Comparison of ENCODE assay signal across 8 cellular contexts in genomic region chr3:31550452-31551251, GRCh38. TPM values are rescaled to one million over a fixed set of nuclear protein-coding genes. Genes with fewer than 3 reads are reported as not detected.
A peak's percentile ranks its signal among the peaks of the same experiment; 100 is the strongest.
DNase-seq lines count a peak whose midpoint lies in the region; ATAC-seq and TF ChIP-seq lines count a peak whose summit lies in the region.

No MANE protein-coding gene starts in this region.

- H3K4me1 ChIP-seq in CD4-positive, alpha-beta memory T cell (ENCODE audit: insufficient read depth, low read length): peaks cover 84% of the 10 kb centered on the region
- H3K4me1 ChIP-seq in GM23248 (ENCODE audit: insufficient read depth): peaks cover 13% of the 10 kb centered on the region; the same call in 1 of the 2 replicates
- peaks cover 8% of the 10 kb centered on the region for H3K4me1 ChIP-seq in fibroblast of lung (ENCODE audit: control insufficient read depth, extremely low read depth, insufficient read depth, low read length)

- H4K20me1 ChIP-seq in GM23248 (ENCODE audit: insufficient read depth): peaks cover 4% of the 10 kb centered on the region; the same call in 1 of the 2 replicates
- peaks cover 50% of the 10 kb centered on the region for H4K20me1 ChIP-seq in SU-DHL-6 (ENCODE audit: low read depth, low read length)
- H4K20me1 ChIP-seq in fibroblast of lung (ENCODE audit: control insufficient read depth, extremely low read depth, insufficient read depth, low read length): peaks cover 4% of the 10 kb centered on the region

- DNase-seq in CD4-positive, alpha-beta memory T cell: peak in 4 of 5 donors; percentile 28 to 40 (median 37)
- DNase-seq in GM23248 (peak; percentile 57), fibroblast of lung (ENCODE audit: low read depth in 2 of 2) (peak; percentile 20 to 40), osteocyte (ENCODE audit: extremely low spot score, unreplicated experiment) (no peak), HuH-7.5 (ENCODE audit: low spot score) (no peak)
- no peak for DNase-seq in activated T-cell treated with anti-CD3 and anti-CD28 coated beads, Interleukin-2, amount 50 U/mL, for 1 hour

- CTCF ChIA-PET in CD4-positive, alpha-beta memory T cell (lab: Charles Lee; ENCODE audit: partially characterized antibody): interaction anchor here (0.8 to 1.7 kb wide), 18 partner anchors 9 to 780 kb away, joined by 3 to 14 read pairs (median 4); partner anchors contain the start of gene STT3B

- no peaks in the 10 kb centered on the region for H3K36me3 ChIP-seq in CD4-positive, alpha-beta memory T cell (ENCODE audit: insufficient read depth, low read length)
- H3K36me3 ChIP-seq in GM23248 (ENCODE audit: low read depth) (no peaks in the 10 kb centered on the region), SU-DHL-6 (ENCODE audit: low read length) (0 out of 2 replicates have a peak, but pooled peaks cover 2% of the 10 kb centered on the region), fibroblast of lung (ENCODE audit: control insufficient read depth, insufficient read depth, low read length) (no peaks in the 10 kb centered on the region)

- peak; percentile 80 for TF ChIP-seq CTCF in SU-DHL-6 (IDR thresholded peaks at IDR 0.05; ENCODE audit: insufficient read depth, low read length, poor library complexity, severe bottlenecking)
- peak; percentile 59 to 64 for TF ChIP-seq CTCF in fibroblast of lung (conservative IDR thresholded peaks at IDR 0.05 in 1 of 2, IDR thresholded peaks at IDR 0.05 in 1 of 2; ENCODE audit: low read depth in 1 of 2, low read length in 2 of 2)
- TF ChIP-seq CTCF in osteocyte (IDR thresholded peaks at IDR 0.05): peak; percentile 78

- H3K9me3 Mint-ChIP-seq in CD4-positive, alpha-beta memory T cell: peaks cover 0 to 6% (median 0%) of the 10 kb centered on the region in 8 donors
- H3K9me3 Mint-ChIP-seq in osteocyte (ENCODE audit: unreplicated experiment): no peaks in the 10 kb centered on the region

- in situ Hi-C loops in GM23248 (cut with MboI): no loop called here

- intact Hi-C loops in CD4-positive, alpha-beta memory T cell (cut with micrococcal nuclease): loop anchor here (1.0 to 10.0 kb wide), 7 partner anchors 16 to 782 kb away; partner anchors contain the start of gene STT3B

- no peak overlapping the region for H3K4me3 ChIP-seq in CD4-positive, alpha-beta memory T cell (ENCODE audit: low read length in 2 of 2)
- H3K4me3 ChIP-seq in GM23248 (no peak overlapping the region), SU-DHL-6 (ENCODE audit: insufficient read depth, low read length, poor library complexity, severe bottlenecking) (no peak overlapping the region), fibroblast of lung (replicated peaks in 1 of 4; ENCODE audit: control extremely low read depth in 1 of 4, insufficient read depth in 1 of 4, low read depth in 3 of 4, low read length in 4 of 4) (no peak overlapping the region)

- no peaks in the 10 kb centered on the region for H3K27me3 ChIP-seq in CD4-positive, alpha-beta memory T cell (ENCODE audit: insufficient read depth, low read length)
- no peaks in the 10 kb centered on the region for H3K27me3 ChIP-seq in GM23248 (replicated peaks; ENCODE audit: insufficient read depth)
- H3K27me3 ChIP-seq in SU-DHL-6 (ENCODE audit: low read length): no peaks in the 10 kb centered on the region
- H3K27me3 ChIP-seq in fibroblast of lung (ENCODE audit: control insufficient read depth, insufficient read depth, low read length): no peaks in the 10 kb centered on the region

- 5 to 9% methylated on average over 2 of the region's 2 CpGs for WGBS in GM23248 (ENCODE audit: low coverage in 1 of 2, low lambda C conversion rate in 2 of 2, missing lambda C conversion rate in 2 of 2), 2 experiments

- peak overlapping the region; percentile 6 to 66 (median 46) for H3K4me3 Mint-ChIP-seq in CD4-positive, alpha-beta memory T cell
- H3K4me3 Mint-ChIP-seq in osteocyte (ENCODE audit: unreplicated experiment): no peak overlapping the region

- no peak overlapping the region for H3K9ac ChIP-seq in GM23248
- H3K9ac ChIP-seq in SU-DHL-6 (ENCODE audit: low read length): no peak overlapping the region
- no peak overlapping the region for H3K9ac ChIP-seq in fibroblast of lung (ENCODE audit: insufficient read depth, low read length)

- H3K9me3 ChIP-seq in CD4-positive, alpha-beta memory T cell (ENCODE audit: control insufficient read depth in 1 of 2, low read length in 2 of 2): no peaks in the 10 kb centered on the region
- H3K9me3 ChIP-seq in GM23248 (ENCODE audit: low read depth) (no peaks in the 10 kb centered on the region), SU-DHL-6 (ENCODE audit: insufficient read depth, low read length) (no peaks in the 10 kb centered on the region; the same call in 1 of the 2 replicates), fibroblast of lung (ENCODE audit: control insufficient read depth, insufficient read depth, low read depth, low read length) (no peaks in the 10 kb centered on the region)

- no peak overlapping the region for H2AFZ ChIP-seq in GM23248
- H2AFZ ChIP-seq in SU-DHL-6 (ENCODE audit: low read depth, low read length, severe bottlenecking): no peak overlapping the region
- no peak overlapping the region for H2AFZ ChIP-seq in fibroblast of lung (ENCODE audit: low read length)

- H3K9me2 ChIP-seq in GM23248 (ENCODE audit: insufficient read depth) (no peaks in the 10 kb centered on the region), SU-DHL-6 (replicated peaks; ENCODE audit: insufficient read depth, low read length) (no peaks in the 10 kb centered on the region)

- H3K36me3 Mint-ChIP-seq in CD4-positive, alpha-beta memory T cell: peaks cover 5 to 12% of the 10 kb centered on the region in 2 donors
- no peaks in the 10 kb centered on the region for H3K36me3 Mint-ChIP-seq in osteocyte (ENCODE audit: unreplicated experiment)

- peaks cover 68 to 93% (median 81%) of the 10 kb centered on the region in 4 donors for H3K4me1 Mint-ChIP-seq in CD4-positive, alpha-beta memory T cell
- H3K4me1 Mint-ChIP-seq in osteocyte (ENCODE audit: unreplicated experiment): peaks cover 38% of the 10 kb centered on the region

- peaks cover 100% of the 10 kb centered on the region for H3K79me2 ChIP-seq in GM23248 (ENCODE audit: insufficient read depth)
- peaks cover 99% of the 10 kb centered on the region for H3K79me2 ChIP-seq in SU-DHL-6 (ENCODE audit: insufficient read depth, low read length)
- peaks cover 90% of the 10 kb centered on the region for H3K79me2 ChIP-seq in fibroblast of lung (ENCODE audit: control insufficient read depth, insufficient read depth, low read length)

- H3F3A ChIP-seq in GM23248 (ENCODE audit: insufficient read depth) (no peaks in the 10 kb centered on the region), SU-DHL-6 (ENCODE audit: insufficient read depth) (peaks cover 14% of the 10 kb centered on the region; the same call in 1 of the 2 replicates)

- POLR2A ChIA-PET in CD4-positive, alpha-beta memory T cell (lab: Charles Lee; ENCODE audit: partially characterized antibody): interaction anchor here (1.1 to 2.9 kb wide), 2 partner anchors 18 to 88 kb away, joined by 3 to 33 read pairs; partner anchors contain the start of gene STT3B

- ATAC-seq in HG03565 (IDR thresholded peaks at IDR 0.05; ENCODE audit: unreplicated experiment): no peak

- H3K27ac Mint-ChIP-seq in CD4-positive, alpha-beta memory T cell: peak overlapping the region in 4 of 7 donors; percentile 37 to 85 (median 43)
- peak overlapping the region; percentile 8 for H3K27ac Mint-ChIP-seq in osteocyte (ENCODE audit: unreplicated experiment)

- H3K27me3 Mint-ChIP-seq in CD4-positive, alpha-beta memory T cell: no peaks in the 10 kb centered on the region
- H3K27me3 Mint-ChIP-seq in osteocyte (ENCODE audit: unreplicated experiment): no peaks in the 10 kb centered on the region

- H3K27ac ChIP-seq in CD4-positive, alpha-beta memory T cell (ENCODE audit: low read depth, low read length): no peak overlapping the region
- no peak overlapping the region for H3K27ac ChIP-seq in GM23248
- H3K27ac ChIP-seq in SU-DHL-6 (ENCODE audit: low read depth, low read length): no peak overlapping the region
- no peak overlapping the region for H3K27ac ChIP-seq in fibroblast of lung (ENCODE audit: insufficient read depth, low read length)

- H3K4me2 ChIP-seq in GM23248 (ENCODE audit: unreplicated experiment) (no peak overlapping the region), SU-DHL-6 (ENCODE audit: low read depth, low read length, poor library complexity, severe bottlenecking) (no peak overlapping the region), fibroblast of lung (ENCODE audit: extremely low read depth, insufficient read depth, low read length) (no peak overlapping the region)

RNA-seq across cellular contexts. Expression of gene STT3B, which starts 17.9 kb away (rescaled TPM):
- total RNA-seq in CD4-positive, alpha-beta memory T cell: 100 to 1,000 TPM; 145 to 154 TPM
- 100 to 1,000 TPM; 165 to 183 TPM for polyA plus RNA-seq in CD4-positive, alpha-beta memory T cell
- total RNA-seq in GM23248 (2014; rRNA removed; shearing (Covaris generic)): 174 and 234 TPM in 2 replicates
- polyA plus RNA-seq in GM23248 (2016; fragmentation: Nextera tagmentation; extraction: Ambion mirVana) (80.7 and 81.5 TPM in 2 replicates), fibroblast of lung (120 and 145 TPM in 2 replicates)
- total RNA-seq in fibroblast of lung (192 and 259 TPM in 2 replicates), osteocyte (98.7 and 111 TPM in 2 replicates)
- polyA plus RNA-seq in fibroblast of lung (2012): 83.1 and 89.7 TPM in 2 replicates
- polyA minus RNA-seq in fibroblast of lung (ENCODE audit: low replicate concordance): 26.4 and 31.3 TPM in 2 replicates

Comparison
In these comparisons a context has a peak if more than half of its experiments do, and no peak if none do; other contexts are left out.
1. DNase-seq: peak in CD4-positive, alpha-beta memory T cell (4 of 5), GM23248 (single experiment) and fibroblast of lung (2 of 2); none in osteocyte (single experiment), activated T-cell treated with anti-CD3 and anti-CD28 coated beads, Interleukin-2, amount 50 U/mL, for 1 hour (single experiment) and HuH-7.5 (single experiment).
2. Peak in every context shown above with its lines, with median percentiles within 50 percentile points of each other: CTCF ChIP-seq.